Comparison of ENCODE assay signal across 8 cellular contexts in genomic region chr9:4297151-4297794, GRCh38. TPM values are rescaled to one million over a fixed set of nuclear protein-coding genes. Genes with fewer than 3 reads are reported as not detected.
DNase-seq lines count a peak whose midpoint lies in the region; ATAC-seq and TF ChIP-seq lines count a peak whose summit lies in the region.

No MANE protein-coding gene starts in this region.

- H3K27ac ChIP-seq in HUES64 (ENCODE audit: low read depth, low read length) = peak overlapping the region; percentile 9; the same call in 1 of the 2 replicates

- DNase-seq in Caki2 (ENCODE audit: low read depth) (peak; percentile 87), SW 1271 (lab: John Stamatoyannopoulos, UW) (peak; percentile 16 to 38), cardiac fibroblast (ENCODE audit: low read depth in 2 of 2) (peak; percentile 89 to 95), iPS-NIHi7 (ENCODE audit: extremely low spot score) (peak; percentile 72), skeletal muscle cell (ENCODE audit: low read depth) (peak; percentile 70)

- ATAC-seq in GM19452 (IDR thresholded peaks at IDR 0.05; ENCODE audit: unreplicated experiment) = peak; percentile 14
- no peak for ATAC-seq in HG03457 (IDR thresholded peaks at IDR 0.05; ENCODE audit: unreplicated experiment)

- no peaks in the 10 kb centered on the region for H3K9me3 ChIP-seq in HUES64 (ENCODE audit: insufficient read depth, low read depth, low read length)

- peaks cover 6% of the 10 kb centered on the region; the same call in 1 of the 2 replicates for H3K4me1 ChIP-seq in HUES64 (ENCODE audit: insufficient read depth, low read length)

- 7% methylated on average over 20 of the region's 20 CpGs for WGBS in HUES64

- H3K4me3 ChIP-seq in HUES64 (ENCODE audit: low read length) = peak overlapping the region; percentile 76
- H3K4me3 ChIP-seq in cardiac fibroblast (replicated peaks in 1 of 2; ENCODE audit: low read depth in 2 of 2, low read length in 2 of 2) = peak overlapping the region; percentile 80 to 88
- peak overlapping the region; percentile 67 for H3K4me3 ChIP-seq in skeletal muscle cell (ENCODE audit: low read depth, low read length)

- in situ Hi-C loops in Caki2 (cut with HindIII; ENCODE audit: low pct_unique_long_range_greater_than_20kb, low sequenced_read_pairs) = no loop called here

- H3K36me3 ChIP-seq in HUES64 (ENCODE audit: insufficient read depth, low read length) = no peaks in the 10 kb centered on the region

- H3K27me3 ChIP-seq in HUES64 (ENCODE audit: insufficient read depth, low read length) = peaks cover 65% of the 10 kb centered on the region

- peak overlapping the region; percentile 62 for H3K9ac ChIP-seq in HUES64 (ENCODE audit: low read depth, low read length)

- TF ChIP-seq CTCF in cardiac fibroblast (IDR thresholded peaks at IDR 0.05; ENCODE audit: low read depth, low read length) = peak; percentile 39

RNA-seq across cellular contexts. Expression of gene GLIS3, which starts 2.6 kb away (rescaled TPM):
- 37.6 and 61.6 TPM in 2 replicates for total RNA-seq in Caki2 (2014; rRNA removed; shearing (Covaris generic); ENCODE audit: low replicate concordance)
- 0.30 TPM for polyA plus RNA-seq in HUES64 (2013, experiment 1 of 2)
- 0.57 TPM for polyA plus RNA-seq in HUES64 (2013, experiment 2 of 2)

Comparison
In these comparisons a context has a peak if more than half of its experiments do, and no peak if none do; other contexts are left out.
1. DNase-seq: peak in every context shown above with its lines; median percentile 92 in cardiac fibroblast; 87 in Caki2; 72 in iPS-NIHi7; 70 in skeletal muscle cell; 27 in SW 1271.